Comparison of ENCODE assay signal across 12 cellular contexts in genomic region chr4:112514079-112514448, GRCh38.
DNase-seq lines count a peak whose midpoint lies in the region; ATAC-seq and TF ChIP-seq lines count a peak whose summit lies in the region.
"Had no signal": no experiment of that assay in that cellular context is flagged by ENCODE, and none has a peak within 500 bp of the region (broad histone marks: within the 10 kb centered on the region; RNA-seq: fewer than 3 reads in every experiment).

No MANE protein-coding gene starts in this region.

- peaks cover 18% of the 10 kb centered on the region for H3K27me3 ChIP-seq in MM.1S (replicated peaks; ENCODE audit: insufficient read depth, low read length)
- H3K27me3 ChIP-seq in duodenal mucosa (ENCODE audit: control insufficient read depth in 1 of 2, insufficient read depth in 2 of 2, low read length in 2 of 2) = peaks cover 88 to 92% of the 10 kb centered on the region in 2 donors

- no peak overlapping the region for H3K9ac ChIP-seq in MM.1S (ENCODE audit: low read length)
- H3K9ac ChIP-seq in duodenal mucosa (ENCODE audit: low read depth in 1 of 2, low read length in 2 of 2) = no peak overlapping the region

- H3K9me3 Mint-ChIP-seq in stimulated activated naive CD8-positive, alpha-beta T cell treated with anti-CD3 and anti-CD28 coated beads, Interleukin-15, Interleukin-2, amounts not matched to agents 100 ng/mL and 50 ng/mL, for 24 hours = no peaks in the 10 kb centered on the region

- H3K4me1 ChIP-seq in MM.1S (ENCODE audit: low read length) (peaks cover 6% of the 10 kb centered on the region; the same call in 1 of the 2 replicates), duodenal mucosa (ENCODE audit: control insufficient read depth in 1 of 2, insufficient read depth in 2 of 2, low read length in 2 of 2) (peaks cover 25 to 33% of the 10 kb centered on the region in 2 donors)

- no peak for DNase-seq in stimulated activated naive CD8-positive, alpha-beta T cell treated with anti-CD3 and anti-CD28 coated beads, Interleukin-15, Interleukin-2, amounts not matched to agents 100 U/mL and 50 U/mL, for 24 hours
- DNase-seq in MM.1S (peak; percentile 41), retina (no peak), CD1c-positive myeloid dendritic cell (ENCODE audit: extremely low spot score) (no peak)
- DNase-seq: activated CD4-positive, CD25-positive, alpha-beta regulatory T cell; colonic mucosa; NCI-H1436 treated with DMSO at 0.1 percent for 48 hours had no signal

- peaks cover 65% of the 10 kb centered on the region for H3K4me1 Mint-ChIP-seq in stimulated activated naive CD8-positive, alpha-beta T cell treated with anti-CD3 and anti-CD28 coated beads, Interleukin-15, Interleukin-2, amounts not matched to agents 100 ng/mL and 50 ng/mL, for 24 hours (ENCODE audit: low read depth)

- H3K27ac Mint-ChIP-seq in stimulated activated naive CD8-positive, alpha-beta T cell treated with anti-CD3 and anti-CD28 coated beads, Interleukin-15, Interleukin-2, amounts not matched to agents 100 ng/mL and 50 ng/mL, for 24 hours = no peak overlapping the region

- ATAC-seq in stimulated activated naive CD8-positive, alpha-beta T cell treated with anti-CD3 and anti-CD28 coated beads, Interleukin-15, Interleukin-2, amounts not matched to agents 100 U/mL and 50 U/mL, for 24 hours = no peak
- ATAC-seq in GM19035 (IDR thresholded peaks at IDR 0.05; ENCODE audit: unreplicated experiment) (no peak), GM21717 (IDR thresholded peaks at IDR 0.05; ENCODE audit: unreplicated experiment) (no peak)

- H3K4me2 ChIP-seq in MM.1S (ENCODE audit: low read depth, low read length) = peak overlapping the region; percentile 100

- no peak overlapping the region for H3K27ac ChIP-seq in MM.1S (ENCODE audit: low read length)
- no peak overlapping the region for H3K27ac ChIP-seq in duodenal mucosa (ENCODE audit: low read depth, low read length)
- H3K27ac ChIP-seq: colonic mucosa had no signal

- H3K4me3 Mint-ChIP-seq in stimulated activated naive CD8-positive, alpha-beta T cell treated with anti-CD3 and anti-CD28 coated beads, Interleukin-15, Interleukin-2, amounts not matched to agents 100 ng/mL and 50 ng/mL, for 24 hours = peak overlapping the region; percentile 96

- H3K9me2 ChIP-seq in MM.1S (replicated peaks; ENCODE audit: insufficient read depth, low read length) = no peaks in the 10 kb centered on the region

- TF ChIP-seq CTCF in MM.1S (IDR thresholded peaks at IDR 0.05; ENCODE audit: low read length) = no peak

- peaks cover 27% of the 10 kb centered on the region for H3F3A ChIP-seq in MM.1S (ENCODE audit: insufficient read depth, low read length)

- peak overlapping the region; percentile 83 for H2AFZ ChIP-seq in MM.1S (ENCODE audit: low read length)

- peaks cover 4% of the 10 kb centered on the region for H3K36me3 Mint-ChIP-seq in stimulated activated naive CD8-positive, alpha-beta T cell treated with anti-CD3 and anti-CD28 coated beads, Interleukin-15, Interleukin-2, amounts not matched to agents 100 ng/mL and 50 ng/mL, for 24 hours (ENCODE audit: low read depth)

- peaks cover 91% of the 10 kb centered on the region for H3K27me3 Mint-ChIP-seq in stimulated activated naive CD8-positive, alpha-beta T cell treated with anti-CD3 and anti-CD28 coated beads, Interleukin-15, Interleukin-2, amounts not matched to agents 100 ng/mL and 50 ng/mL, for 24 hours

- H3K36me3 ChIP-seq in MM.1S (replicated peaks; ENCODE audit: insufficient read depth, low read length) = no peaks in the 10 kb centered on the region
- H3K36me3 ChIP-seq in duodenal mucosa (ENCODE audit: control insufficient read depth in 1 of 2, insufficient read depth in 2 of 2, low read length in 2 of 2) = no peaks in the 10 kb centered on the region
- H3K36me3 ChIP-seq: colonic mucosa, thoracic aorta had no signal

- H4K20me1 ChIP-seq in MM.1S (ENCODE audit: insufficient read depth, low read length) = no peaks in the 10 kb centered on the region

- H3K79me2 ChIP-seq in MM.1S (ENCODE audit: low read length) = no peaks in the 10 kb centered on the region

- H3K9me3 ChIP-seq in MM.1S (replicated peaks; ENCODE audit: insufficient read depth, low read length) (no peaks in the 10 kb centered on the region), duodenal mucosa (ENCODE audit: control insufficient read depth in 1 of 2, low read length in 2 of 2) (no peaks in the 10 kb centered on the region)
- H3K9me3 ChIP-seq: colonic mucosa, thoracic aorta had no signal

- H3K4me3 ChIP-seq in MM.1S (ENCODE audit: low read length) (peak overlapping the region; percentile 71), duodenal mucosa (ENCODE audit: low read depth in 1 of 2, low read length in 2 of 2) (peak overlapping the region; percentile 30 to 80)
